ENCODE assay signal across 1 cellular context in the genomic region with DNA sequence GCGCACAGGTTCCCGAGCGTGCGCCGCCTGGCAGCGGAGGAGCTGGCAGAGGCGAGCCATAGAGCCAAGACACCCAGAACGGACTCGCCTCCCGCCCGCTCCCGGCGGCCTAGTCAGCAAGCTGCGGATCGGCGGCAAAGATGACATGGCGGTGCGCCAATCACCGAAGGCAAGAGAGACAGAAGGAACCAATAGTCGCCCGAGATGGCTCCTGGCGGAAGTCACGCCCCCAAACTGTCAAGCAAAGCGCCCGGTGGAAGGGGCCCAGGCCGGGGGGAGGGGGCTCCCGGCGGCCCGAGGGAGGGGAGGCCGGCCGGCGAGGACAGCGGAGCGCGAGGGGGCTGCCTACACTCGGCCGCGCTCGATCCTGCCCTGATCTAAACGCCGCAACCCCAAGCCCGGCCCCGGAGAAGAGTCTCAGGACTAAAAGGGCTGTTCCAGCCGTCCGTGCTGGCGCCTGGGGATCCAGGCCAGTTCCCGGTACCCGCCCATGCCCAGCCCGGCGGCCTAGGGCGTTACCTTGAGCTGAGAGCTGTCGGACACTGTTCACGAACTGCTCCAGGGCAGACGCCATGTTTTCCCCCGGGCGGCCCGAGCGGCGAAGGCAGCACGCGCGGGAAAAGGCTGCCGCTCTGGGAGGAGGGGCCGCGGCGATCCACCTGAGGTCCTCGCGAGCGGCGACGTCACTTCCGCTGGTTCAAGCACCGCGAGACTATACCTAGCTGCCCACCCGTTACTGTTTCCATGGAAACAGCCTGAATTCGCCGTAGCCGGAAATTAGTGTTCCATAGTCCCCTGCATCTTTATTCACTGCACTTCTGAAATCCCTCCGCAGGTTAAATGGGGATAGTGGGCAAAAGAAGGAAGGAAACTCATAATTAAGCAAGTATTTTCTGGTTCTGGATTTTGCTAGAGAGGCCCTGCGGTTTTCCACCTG.
TF ChIP-seq lines count a peak whose summit lies in the region.

Gene COPS3, minus strand, starts transcription at position 634 of the 937 bp plus-strand sequence. Its CDS starts 60 bp downstream, at position 574.

TF ChIP-seq in K562, 482 proteins besides CTCF, POLR2A, EP300 and RAD21 (continued from another document and continues in another):
- TF ChIP-seq, protein P1, sequence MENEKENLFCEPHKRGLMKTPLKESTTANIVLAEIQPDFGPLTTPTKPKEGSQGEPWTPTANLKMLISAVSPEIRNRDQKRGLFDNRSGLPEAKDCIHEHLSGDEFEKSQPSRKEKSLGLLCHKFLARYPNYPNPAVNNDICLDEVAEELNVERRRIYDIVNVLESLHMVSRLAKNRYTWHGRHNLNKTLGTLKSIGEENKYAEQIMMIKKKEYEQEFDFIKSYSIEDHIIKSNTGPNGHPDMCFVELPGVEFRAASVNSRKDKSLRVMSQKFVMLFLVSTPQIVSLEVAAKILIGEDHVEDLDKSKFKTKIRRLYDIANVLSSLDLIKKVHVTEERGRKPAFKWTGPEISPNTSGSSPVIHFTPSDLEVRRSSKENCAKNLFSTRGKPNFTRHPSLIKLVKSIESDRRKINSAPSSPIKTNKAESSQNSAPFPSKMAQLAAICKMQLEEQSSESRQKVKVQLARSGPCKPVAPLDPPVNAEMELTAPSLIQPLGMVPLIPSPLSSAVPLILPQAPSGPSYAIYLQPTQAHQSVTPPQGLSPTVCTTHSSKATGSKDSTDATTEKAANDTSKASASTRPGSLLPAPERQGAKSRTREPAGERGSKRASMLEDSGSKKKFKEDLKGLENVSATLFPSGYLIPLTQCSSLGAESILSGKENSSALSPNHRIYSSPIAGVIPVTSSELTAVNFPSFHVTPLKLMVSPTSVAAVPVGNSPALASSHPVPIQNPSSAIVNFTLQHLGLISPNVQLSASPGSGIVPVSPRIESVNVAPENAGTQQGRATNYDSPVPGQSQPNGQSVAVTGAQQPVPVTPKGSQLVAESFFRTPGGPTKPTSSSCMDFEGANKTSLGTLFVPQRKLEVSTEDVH (IDR thresholded peaks at IDR 0.05; ENCODE audit: low read depth, partially characterized antibody) = peak; percentile 95
- TF ChIP-seq FOXM1 (IDR thresholded peaks at IDR 0.05; ENCODE audit: low read depth) (no peak), FOXM1 (CRISPR knock-in tag; IDR thresholded peaks at IDR 0.05; ENCODE audit: low read depth) (no peak), HINFP (tag; conservative IDR thresholded peaks at IDR 0.05; ENCODE audit: low read depth) (no peak), KAT8 (IDR thresholded peaks at IDR 0.05; ENCODE audit: low read depth) (no peak), ZNF695 (CRISPR knock-in tag; IDR thresholded peaks at IDR 0.05) (no peak), ZNF280B (CRISPR knock-in tag; IDR thresholded peaks at IDR 0.05) (no peak), MED1 (CRISPR knock-in tag; IDR thresholded peaks at IDR 0.05; ENCODE audit: borderline replicate concordance) (0 out of 2 replicates have a peak, but pooled peaks have one; percentile 53), MAX (CRISPR knock-in tag; IDR thresholded peaks at IDR 0.05) (peak; percentile 89), NFXL1 (CRISPR knock-in tag; IDR thresholded peaks at IDR 0.05) (no peak), ZNF408 (CRISPR knock-in tag; IDR thresholded peaks at IDR 0.05; ENCODE audit: low read depth) (no peak), NELFE (IDR thresholded peaks at IDR 0.05; ENCODE audit: insufficient read depth, insufficient read length) (no peak), ZZZ3 (IDR thresholded peaks at IDR 0.05) (no peak), SMC3 (conservative IDR thresholded peaks at IDR 0.05; ENCODE audit: insufficient read depth, low read depth, low read length) (no peak), ZNF212 (CRISPR knock-in tag; IDR thresholded peaks at IDR 0.05) (no peak), RFX1 (IDR thresholded peaks at IDR 0.05) (peak; percentile 99), YY1 (IDR thresholded peaks at IDR 0.05; ENCODE audit: borderline replicate concordance in 1 of 3, control insufficient read depth in 1 of 3, extremely low read depth in 1 of 3, insufficient read depth in 3 of 3, insufficient read length in 1 of 3, insufficient replicate concordance in 2 of 3, low read depth in 1 of 3, low read length in 2 of 3) (peak; percentile 75 to 95 (median 89)), GTF2A2 (tag; IDR thresholded peaks at IDR 0.05) (no peak), SRSF7 (optimal IDR thresholded peaks at IDR 0.05; ENCODE audit: low read depth, low read length) (no peak), FOXK2 (conservative IDR thresholded peaks at IDR 0.05 in 1 of 2, IDR thresholded peaks at IDR 0.05 in 1 of 2; ENCODE audit: low read depth in 2 of 2) (peak; percentile 48 to 62; a peak in 3 of 4 replicates), BRF1 (IDR thresholded peaks at IDR 0.05; ENCODE audit: borderline replicate concordance, extremely low read depth, insufficient read length) (no peak), ILK (tag; IDR thresholded peaks at IDR 0.05; ENCODE audit: borderline replicate concordance, low read depth) (no peak), FUS (optimal IDR thresholded peaks at IDR 0.05; ENCODE audit: low read depth, low read length) (no peak), USF1 (CRISPR knock-in tag; IDR thresholded peaks at IDR 0.05) (peak; percentile 51), SIN3B (IDR thresholded peaks at IDR 0.05; ENCODE audit: low read depth) (peak; percentile 70; the same call in 1 of the 2 replicates)
- TF ChIP-seq, protein P2, sequence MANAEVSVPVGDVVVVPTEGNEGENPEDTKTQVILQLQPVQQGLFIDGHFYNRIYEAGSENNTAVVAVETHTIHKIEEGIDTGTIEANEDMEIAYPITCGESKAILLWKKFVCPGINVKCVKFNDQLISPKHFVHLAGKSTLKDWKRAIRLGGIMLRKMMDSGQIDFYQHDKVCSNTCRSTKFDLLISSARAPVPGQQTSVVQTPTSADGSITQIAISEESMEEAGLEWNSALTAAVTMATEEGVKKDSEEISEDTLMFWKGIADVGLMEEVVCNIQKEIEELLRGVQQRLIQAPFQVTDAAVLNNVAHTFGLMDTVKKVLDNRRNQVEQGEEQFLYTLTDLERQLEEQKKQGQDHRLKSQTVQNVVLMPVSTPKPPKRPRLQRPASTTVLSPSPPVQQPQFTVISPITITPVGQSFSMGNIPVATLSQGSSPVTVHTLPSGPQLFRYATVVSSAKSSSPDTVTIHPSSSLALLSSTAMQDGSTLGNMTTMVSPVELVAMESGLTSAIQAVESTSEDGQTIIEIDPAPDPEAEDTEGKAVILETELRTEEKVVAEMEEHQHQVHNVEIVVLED (CRISPR knock-in tag; IDR thresholded peaks at IDR 0.05) = no peak
- TF ChIP-seq, protein P3, sequence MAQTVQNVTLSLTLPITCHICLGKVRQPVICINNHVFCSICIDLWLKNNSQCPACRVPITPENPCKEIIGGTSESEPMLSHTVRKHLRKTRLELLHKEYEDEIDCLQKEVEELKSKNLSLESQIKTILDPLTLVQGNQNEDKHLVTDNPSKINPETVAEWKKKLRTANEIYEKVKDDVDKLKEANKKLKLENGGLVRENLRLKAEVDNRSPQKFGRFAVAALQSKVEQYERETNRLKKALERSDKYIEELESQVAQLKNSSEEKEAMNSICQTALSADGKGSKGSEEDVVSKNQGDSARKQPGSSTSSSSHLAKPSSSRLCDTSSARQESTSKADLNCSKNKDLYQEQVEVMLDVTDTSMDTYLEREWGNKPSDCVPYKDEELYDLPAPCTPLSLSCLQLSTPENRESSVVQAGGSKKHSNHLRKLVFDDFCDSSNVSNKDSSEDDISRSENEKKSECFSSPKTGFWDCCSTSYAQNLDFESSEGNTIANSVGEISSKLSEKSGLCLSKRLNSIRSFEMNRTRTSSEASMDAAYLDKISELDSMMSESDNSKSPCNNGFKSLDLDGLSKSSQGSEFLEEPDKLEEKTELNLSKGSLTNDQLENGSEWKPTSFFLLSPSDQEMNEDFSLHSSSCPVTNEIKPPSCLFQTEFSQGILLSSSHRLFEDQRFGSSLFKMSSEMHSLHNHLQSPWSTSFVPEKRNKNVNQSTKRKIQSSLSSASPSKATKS (CRISPR knock-in tag; IDR thresholded peaks at IDR 0.05) = no peak
- TF ChIP-seq, protein P4, sequence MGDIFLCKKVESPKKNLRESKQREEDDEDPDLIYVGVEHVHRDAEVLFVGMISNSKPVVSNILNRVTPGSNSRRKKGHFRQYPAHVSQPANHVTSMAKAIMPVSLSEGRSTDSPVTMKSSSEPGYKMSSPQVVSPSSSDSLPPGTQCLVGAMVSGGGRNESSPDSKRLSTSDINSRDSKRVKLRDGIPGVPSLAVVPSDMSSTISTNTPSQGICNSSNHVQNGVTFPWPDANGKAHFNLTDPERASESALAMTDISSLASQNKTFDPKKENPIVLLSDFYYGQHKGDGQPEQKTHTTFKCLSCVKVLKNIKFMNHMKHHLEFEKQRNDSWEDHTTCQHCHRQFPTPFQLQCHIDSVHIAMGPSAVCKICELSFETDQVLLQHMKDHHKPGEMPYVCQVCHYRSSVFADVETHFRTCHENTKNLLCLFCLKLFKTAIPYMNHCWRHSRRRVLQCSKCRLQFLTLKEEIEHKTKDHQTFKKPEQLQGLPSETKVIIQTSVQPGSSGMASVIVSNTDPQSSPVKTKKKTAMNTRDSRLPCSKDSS (IDR thresholded peaks at IDR 0.05; ENCODE audit: low read depth, partially characterized antibody) = no peak
- TF ChIP-seq, protein P5, sequence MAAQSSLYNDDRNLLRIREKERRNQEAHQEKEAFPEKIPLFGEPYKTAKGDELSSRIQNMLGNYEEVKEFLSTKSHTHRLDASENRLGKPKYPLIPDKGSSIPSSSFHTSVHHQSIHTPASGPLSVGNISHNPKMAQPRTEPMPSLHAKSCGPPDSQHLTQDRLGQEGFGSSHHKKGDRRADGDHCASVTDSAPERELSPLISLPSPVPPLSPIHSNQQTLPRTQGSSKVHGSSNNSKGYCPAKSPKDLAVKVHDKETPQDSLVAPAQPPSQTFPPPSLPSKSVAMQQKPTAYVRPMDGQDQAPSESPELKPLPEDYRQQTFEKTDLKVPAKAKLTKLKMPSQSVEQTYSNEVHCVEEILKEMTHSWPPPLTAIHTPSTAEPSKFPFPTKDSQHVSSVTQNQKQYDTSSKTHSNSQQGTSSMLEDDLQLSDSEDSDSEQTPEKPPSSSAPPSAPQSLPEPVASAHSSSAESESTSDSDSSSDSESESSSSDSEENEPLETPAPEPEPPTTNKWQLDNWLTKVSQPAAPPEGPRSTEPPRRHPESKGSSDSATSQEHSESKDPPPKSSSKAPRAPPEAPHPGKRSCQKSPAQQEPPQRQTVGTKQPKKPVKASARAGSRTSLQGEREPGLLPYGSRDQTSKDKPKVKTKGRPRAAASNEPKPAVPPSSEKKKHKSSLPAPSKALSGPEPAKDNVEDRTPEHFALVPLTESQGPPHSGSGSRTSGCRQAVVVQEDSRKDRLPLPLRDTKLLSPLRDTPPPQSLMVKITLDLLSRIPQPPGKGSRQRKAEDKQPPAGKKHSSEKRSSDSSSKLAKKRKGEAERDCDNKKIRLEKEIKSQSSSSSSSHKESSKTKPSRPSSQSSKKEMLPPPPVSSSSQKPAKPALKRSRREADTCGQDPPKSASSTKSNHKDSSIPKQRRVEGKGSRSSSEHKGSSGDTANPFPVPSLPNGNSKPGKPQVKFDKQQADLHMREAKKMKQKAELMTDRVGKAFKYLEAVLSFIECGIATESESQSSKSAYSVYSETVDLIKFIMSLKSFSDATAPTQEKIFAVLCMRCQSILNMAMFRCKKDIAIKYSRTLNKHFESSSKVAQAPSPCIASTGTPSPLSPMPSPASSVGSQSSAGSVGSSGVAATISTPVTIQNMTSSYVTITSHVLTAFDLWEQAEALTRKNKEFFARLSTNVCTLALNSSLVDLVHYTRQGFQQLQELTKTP (IDR thresholded peaks at IDR 0.05; ENCODE audit: low read depth in 1 of 2, partially characterized antibody in 2 of 2) = no peak
- TF ChIP-seq, protein P6, sequence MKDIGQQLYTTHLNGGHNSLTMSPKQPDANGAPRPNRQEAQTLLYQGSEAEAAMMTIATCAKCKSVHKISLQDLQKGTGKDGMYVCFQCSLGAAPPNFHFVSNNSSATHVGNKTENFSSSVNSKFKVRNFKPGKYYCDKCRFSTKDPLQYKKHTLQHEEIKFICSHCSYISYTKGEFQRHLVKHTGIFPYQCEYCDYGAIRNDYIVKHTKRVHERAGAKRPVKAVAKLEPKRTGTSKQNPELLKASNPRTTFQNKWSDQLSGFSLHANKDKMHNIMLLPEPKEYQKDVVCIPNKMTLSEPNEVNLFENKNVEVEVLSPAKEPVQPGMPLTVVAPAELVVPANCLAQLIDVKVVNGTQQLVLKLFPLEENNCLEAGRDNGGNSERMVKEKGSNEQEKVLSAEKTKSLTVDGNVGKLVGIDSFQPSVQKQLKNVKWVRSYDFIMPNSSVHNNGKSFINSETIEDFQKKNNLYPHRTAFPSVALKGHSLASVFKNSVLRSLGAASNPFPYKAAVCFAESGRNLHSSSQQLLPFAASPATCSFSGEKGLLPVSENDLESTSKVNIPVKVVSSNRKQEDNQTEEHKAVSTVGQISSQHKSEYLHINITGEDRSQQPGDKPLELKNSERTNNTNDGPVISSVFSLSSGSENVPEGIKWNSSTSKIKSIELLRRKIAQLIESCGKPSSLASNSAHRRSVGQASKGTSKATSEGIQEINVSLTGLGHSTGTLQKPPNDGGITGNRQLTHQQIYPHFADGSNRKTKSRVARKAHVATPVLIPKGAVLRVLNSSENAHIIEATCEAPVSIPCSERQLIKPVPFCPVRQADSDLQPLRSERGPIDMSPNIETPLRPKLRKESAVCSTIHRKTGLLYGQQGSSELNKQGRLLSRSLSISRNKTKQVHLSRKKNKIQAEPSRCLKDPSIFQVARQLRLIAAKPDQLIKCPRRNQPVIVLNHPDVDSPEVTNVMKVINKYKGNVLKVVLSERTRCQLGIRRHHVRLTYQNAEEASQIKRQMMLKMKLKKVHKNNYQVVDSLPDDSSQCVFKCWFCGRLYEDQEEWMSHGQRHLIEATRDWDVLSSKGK (CRISPR knock-in tag; IDR thresholded peaks at IDR 0.05) = no peak
